In the genomic region with DNA sequence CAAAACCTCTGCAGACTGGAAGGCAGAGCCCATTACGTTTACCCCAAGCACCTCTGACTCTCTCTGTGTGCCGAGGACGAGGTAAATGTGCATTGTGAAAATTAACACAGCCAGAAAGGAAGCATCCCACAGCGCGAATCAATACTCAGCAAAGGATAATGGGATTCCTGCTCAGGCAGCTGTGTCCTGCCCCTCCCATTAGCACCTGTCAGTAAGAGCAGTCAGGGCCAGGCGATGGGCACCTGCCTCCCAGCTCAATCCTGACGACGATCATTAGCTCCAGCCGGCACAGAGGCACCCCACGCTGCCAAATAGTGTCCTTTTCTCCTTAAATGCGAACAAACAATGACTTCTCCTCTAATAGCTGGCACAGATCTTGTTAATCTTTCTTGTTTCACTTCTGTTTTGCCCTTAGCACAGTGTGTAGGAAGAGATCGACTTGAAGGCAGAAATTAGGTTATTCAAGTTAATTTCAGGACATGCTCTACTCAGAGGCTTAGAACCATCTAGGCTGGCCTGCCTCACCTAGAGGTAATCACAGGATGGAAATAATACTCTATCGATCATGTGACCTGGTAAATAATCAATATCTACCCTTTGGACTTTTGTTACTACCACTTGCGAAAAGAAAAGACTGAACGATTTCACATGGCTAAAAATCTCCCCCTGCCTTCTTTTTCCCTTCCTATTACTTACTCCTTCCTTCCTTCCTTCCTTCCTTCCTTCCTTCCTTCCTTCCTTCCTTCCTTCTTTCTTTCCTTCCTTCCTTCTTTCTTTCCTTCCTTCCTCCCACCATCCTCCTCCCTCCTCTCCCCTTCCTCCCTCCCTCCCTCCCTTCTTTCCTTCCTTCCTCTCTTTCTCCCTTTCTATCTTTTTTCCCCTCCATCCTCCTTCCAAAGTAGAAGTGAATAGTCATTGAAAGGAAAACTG, we compare ENCODE assay signal across 12 cellular contexts.
A peak's percentile ranks its signal among the peaks of the same experiment; 100 is the strongest.
DNase-seq lines count a peak whose midpoint lies in the region; ATAC-seq and TF ChIP-seq lines count a peak whose summit lies in the region.
"Had no signal": no experiment of that assay in that cellular context is flagged by ENCODE, and none has a peak within 500 bp of the region (broad histone marks: within the 10 kb centered on the region; RNA-seq: fewer than 3 reads in every experiment).

No MANE protein-coding gene starts in this region.

- no peaks in the 10 kb centered on the region for H3K27me3 Mint-ChIP-seq in dendritic cell treated with granulocyte-macrophage colony-stimulating factor and Interleukin-4, amounts not matched to agents 40 ng/mL and 50 ng/mL, for 4 days

- intact Hi-C loops in dendritic cell treated with granulocyte-macrophage colony-stimulating factor and Interleukin-4, amounts not matched to agents 40 ng/mL and 50 ng/mL, for 4 days (cut with micrococcal nuclease): no loop called here

- H4K20me1 ChIP-seq in Loucy (ENCODE audit: insufficient read depth, low read length, poor library complexity, severe bottlenecking): no peaks in the 10 kb centered on the region

- no peaks in the 10 kb centered on the region for H3K9me3 ChIP-seq in Loucy (ENCODE audit: insufficient read depth, low read depth, low read length)

- H3K4me1 ChIP-seq in Loucy (ENCODE audit: insufficient read depth, low read length, poor library complexity, severe bottlenecking): no peaks in the 10 kb centered on the region

- H3K4me1 Mint-ChIP-seq in dendritic cell treated with granulocyte-macrophage colony-stimulating factor and Interleukin-4, amounts not matched to agents 40 ng/mL and 50 ng/mL, for 4 days (ENCODE audit: low read depth): peaks cover 48% of the 10 kb centered on the region

- H3K4me2 ChIP-seq in Loucy (ENCODE audit: low read depth, low read length, poor library complexity, severe bottlenecking): no peak overlapping the region

- no peak for ATAC-seq in HG02981 (IDR thresholded peaks at IDR 0.05; ENCODE audit: unreplicated experiment)
- ATAC-seq in GM18868 (IDR thresholded peaks at IDR 0.05; ENCODE audit: unreplicated experiment): no peak
- ATAC-seq: Panc1 had no signal

- peak; percentile 75 for DNase-seq in NCI-H2196 treated with DMSO at 0.1 percent for 48 hours (lab: John Stamatoyannopoulos, UW; ENCODE audit: unreplicated experiment)
- DNase-seq in putamen (ENCODE audit: low spot score): peak; percentile 4
- DNase-seq in activated T-cell treated with anti-CD3 and anti-CD28 coated beads, Interleukin-2, amount 50 U/mL, for 48 hours: no peak
- no peak for DNase-seq in inferior parietal cortex (ENCODE audit: extremely low spot score)
- DNase-seq: activated CD4-positive, CD25-positive, alpha-beta regulatory T cell treated with anti-CD3 and anti-CD28 coated beads, Interleukin-2, amount 50 U/mL, for 72 hours; DMS 273 treated with DMSO at 0.1 percent for 48 hours; kidney glomerular epithelial cell had no signal

- H3K36me3 Mint-ChIP-seq in dendritic cell treated with granulocyte-macrophage colony-stimulating factor and Interleukin-4, amounts not matched to agents 40 ng/mL and 50 ng/mL, for 4 days (ENCODE audit: low read depth): no peaks in the 10 kb centered on the region

- no peaks in the 10 kb centered on the region for H3K9me3 Mint-ChIP-seq in dendritic cell treated with granulocyte-macrophage colony-stimulating factor and Interleukin-4, amounts not matched to agents 40 ng/mL and 50 ng/mL, for 4 days

- peak overlapping the region; percentile 74 for H3K4me3 Mint-ChIP-seq in dendritic cell treated with granulocyte-macrophage colony-stimulating factor and Interleukin-4, amounts not matched to agents 40 ng/mL and 50 ng/mL, for 4 days

- no peaks in the 10 kb centered on the region for H3F3A ChIP-seq in Loucy (ENCODE audit: low read depth)

- H3K4me3 ChIP-seq in Loucy (ENCODE audit: low read length, poor library complexity, severe bottlenecking): no peak overlapping the region

- H2AFZ ChIP-seq in Loucy (ENCODE audit: low read length): 0 out of 2 replicates have a peak overlapping the region, but pooled peaks have one; percentile 53

- TF ChIP-seq CTCF in Loucy (conservative IDR thresholded peaks at IDR 0.05; ENCODE audit: low read length): no peak

- H3K27me3 ChIP-seq in Loucy (ENCODE audit: insufficient read depth, low read length, poor library complexity, severe bottlenecking): no peaks in the 10 kb centered on the region

- H3K9ac ChIP-seq in Loucy (ENCODE audit: low read depth, low read length, poor library complexity, severe bottlenecking): no peak overlapping the region

- no peaks in the 10 kb centered on the region for H3K36me3 ChIP-seq in Loucy (ENCODE audit: insufficient read depth, low read length)

- H3K27ac Mint-ChIP-seq in dendritic cell treated with granulocyte-macrophage colony-stimulating factor and Interleukin-4, amounts not matched to agents 40 ng/mL and 50 ng/mL, for 4 days: peak overlapping the region; percentile 87

- H3K79me2 ChIP-seq in Loucy (ENCODE audit: insufficient read depth, low read length): no peaks in the 10 kb centered on the region

- H3K9me2 ChIP-seq in Loucy (replicated peaks; ENCODE audit: low read depth, low read length): no peaks in the 10 kb centered on the region

Comparison
In these comparisons a context has a peak if more than half of its experiments do, and no peak if none do; other contexts are left out.
1. DNase-seq: peak in NCI-H2196 treated with DMSO at 0.1 percent for 48 hours (single experiment) and putamen (single experiment); none in activated T-cell treated with anti-CD3 and anti-CD28 coated beads, Interleukin-2, amount 50 U/mL, for 48 hours (0 of 2) and inferior parietal cortex (single experiment).